7 cellular contexts compared by ENCODE assay signal in genomic region chr15:64383760-64384159, GRCh38.
"Had no signal": no experiment of that assay in that cellular context is flagged by ENCODE, and none has a peak within 500 bp of the region (broad histone marks: within the 10 kb centered on the region; RNA-seq: fewer than 3 reads in every experiment).

No MANE protein-coding gene starts in this region.

- FAIRE-seq: H1, H54, HTR-8/SVneo had no signal

- DNase-seq: H9, HCEC 1CT, KBM-7 had no signal

- H2AFZ ChIP-seq: GM23338 had no signal

- H3K4me2 ChIP-seq: GM23338 had no signal

- H3K4me3 ChIP-seq: GM23338 had no signal

- H3K9me3 Mint-ChIP-seq: GM23338, H9 had no signal

- ATAC-seq: GM23338 had no signal

- H3K4me3 Mint-ChIP-seq: GM23338, H9 had no signal

- H3K27ac Mint-ChIP-seq: GM23338, H9 had no signal
